1 cellular context compared by ENCODE assay signal in genomic region chr19:11155373-11156120, GRCh38.
A peak's percentile ranks its signal among the peaks of the same experiment; 100 is the strongest.
TF ChIP-seq lines count a peak whose summit lies in the region.

Gene SPC24, minus strand, starts transcription at chr19:11155782. Its CDS starts 6 bp downstream, at chr19:11155776.

TF ChIP-seq in K562, 482 proteins besides CTCF, POLR2A, EP300 and RAD21 (continued from another document and continues in another):
- no peak for TF ChIP-seq ESRRA (IDR thresholded peaks at IDR 0.05; ENCODE audit: borderline replicate concordance, low read depth)
- TF ChIP-seq SAP30 (IDR thresholded peaks at IDR 0.05; ENCODE audit: borderline replicate concordance, insufficient read depth, low read depth, low read length, poor library complexity, severe bottlenecking) = peak; percentile 86
- TF ChIP-seq ZNF444 (CRISPR knock-in tag; IDR thresholded peaks at IDR 0.05) = no peak
- peak; percentile 96 to 97 for TF ChIP-seq FOXK2 (conservative IDR thresholded peaks at IDR 0.05 in 1 of 2, IDR thresholded peaks at IDR 0.05 in 1 of 2; ENCODE audit: low read depth in 2 of 2)
- no peak for TF ChIP-seq ZBTB8A (IDR thresholded peaks at IDR 0.05; ENCODE audit: partially characterized antibody)
- peak; percentile 89 for TF ChIP-seq TAF7 (tag; IDR thresholded peaks at IDR 0.05)
- TF ChIP-seq ZNF146 (CRISPR knock-in tag; IDR thresholded peaks at IDR 0.05; ENCODE audit: unreplicated experiment) = no peak
- TF ChIP-seq RBM15 (IDR thresholded peaks at IDR 0.05; ENCODE audit: insufficient read depth, low read length) = no peak
- peak; percentile 20; the same call in 1 of the 2 replicates for TF ChIP-seq ZNF239 (CRISPR knock-in tag; IDR thresholded peaks at IDR 0.05)
- no peak for TF ChIP-seq BMI1 (IDR thresholded peaks at IDR 0.05; ENCODE audit: low read length)
- no peak for TF ChIP-seq PURB (CRISPR knock-in tag; IDR thresholded peaks at IDR 0.05; ENCODE audit: low read depth)
- TF ChIP-seq TEAD4 (IDR thresholded peaks at IDR 0.05; ENCODE audit: low read length) = no peak
- TF ChIP-seq TEAD4 (CRISPR knock-in tag; IDR thresholded peaks at IDR 0.05; ENCODE audit: borderline replicate concordance) = peak; percentile 44; the same call in 1 of the 2 replicates
- no peak; a peak in 1 of 4 replicates for TF ChIP-seq TBL1XR1 (IDR thresholded peaks at IDR 0.05; ENCODE audit: low read length in 2 of 2)
- no peak for TF ChIP-seq PRMT5 (CRISPR knock-in tag; IDR thresholded peaks at IDR 0.05)
- TF ChIP-seq ZNF644 (tag; IDR thresholded peaks at IDR 0.05; ENCODE audit: low read depth) = no peak
- TF ChIP-seq ERF (CRISPR knock-in tag; IDR thresholded peaks at IDR 0.05) = 0 out of 2 replicates have a peak, but pooled peaks have one; percentile 80
- no peak for TF ChIP-seq ARID1B (IDR thresholded peaks at IDR 0.05)
- TF ChIP-seq, protein P1, sequence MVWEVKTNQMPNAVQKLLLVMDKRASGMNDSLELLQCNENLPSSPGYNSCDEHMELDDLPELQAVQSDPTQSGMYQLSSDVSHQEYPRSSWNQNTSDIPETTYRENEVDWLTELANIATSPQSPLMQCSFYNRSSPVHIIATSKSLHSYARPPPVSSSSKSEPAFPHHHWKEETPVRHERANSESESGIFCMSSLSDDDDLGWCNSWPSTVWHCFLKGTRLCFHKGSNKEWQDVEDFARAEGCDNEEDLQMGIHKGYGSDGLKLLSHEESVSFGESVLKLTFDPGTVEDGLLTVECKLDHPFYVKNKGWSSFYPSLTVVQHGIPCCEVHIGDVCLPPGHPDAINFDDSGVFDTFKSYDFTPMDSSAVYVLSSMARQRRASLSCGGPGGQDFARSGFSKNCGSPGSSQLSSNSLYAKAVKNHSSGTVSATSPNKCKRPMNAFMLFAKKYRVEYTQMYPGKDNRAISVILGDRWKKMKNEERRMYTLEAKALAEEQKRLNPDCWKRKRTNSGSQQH (CRISPR knock-in tag; IDR thresholded peaks at IDR 0.05) = 0 out of 2 replicates have a peak, but pooled peaks have one; percentile 78
- TF ChIP-seq CC2D1A (IDR thresholded peaks at IDR 0.05) = no peak
- no peak for TF ChIP-seq ZNF217 (CRISPR knock-in tag; IDR thresholded peaks at IDR 0.05)
- peak in 1 of 2 experiments; percentile 29 for TF ChIP-seq AFF1 (IDR thresholded peaks at IDR 0.05; ENCODE audit: low read depth in 1 of 2, partially characterized antibody in 2 of 2)
- TF ChIP-seq HNRNPK (IDR thresholded peaks at IDR 0.05; ENCODE audit: low read depth, low read length, poor library complexity, severe bottlenecking) = no peak
- TF ChIP-seq CGGBP1 (CRISPR knock-in tag; IDR thresholded peaks at IDR 0.05) = 0 out of 2 replicates have a peak, but pooled peaks have one; percentile 50
- TF ChIP-seq RNF2 (IDR thresholded peaks at IDR 0.05) = 0 out of 2 replicates have a peak, but pooled peaks have one; percentile 55
- TF ChIP-seq ZNF121 (CRISPR knock-in tag; conservative IDR thresholded peaks at IDR 0.05) = no peak
- TF ChIP-seq RFX5 (IDR thresholded peaks at IDR 0.05; ENCODE audit: low read depth, low read length) = no peak
- no peak for TF ChIP-seq MITF (IDR thresholded peaks at IDR 0.05)
- peak; percentile 16 to 96; a peak in 2 of 4 replicates for TF ChIP-seq NONO (IDR thresholded peaks at IDR 0.05; ENCODE audit: low read depth in 2 of 2, low read length in 1 of 2)
- no peak for TF ChIP-seq ZNF282 (CRISPR knock-in tag; IDR thresholded peaks at IDR 0.05)
- TF ChIP-seq HSF4 (CRISPR knock-in tag; IDR thresholded peaks at IDR 0.05; ENCODE audit: borderline replicate concordance) = no peak
- TF ChIP-seq, protein P2, sequence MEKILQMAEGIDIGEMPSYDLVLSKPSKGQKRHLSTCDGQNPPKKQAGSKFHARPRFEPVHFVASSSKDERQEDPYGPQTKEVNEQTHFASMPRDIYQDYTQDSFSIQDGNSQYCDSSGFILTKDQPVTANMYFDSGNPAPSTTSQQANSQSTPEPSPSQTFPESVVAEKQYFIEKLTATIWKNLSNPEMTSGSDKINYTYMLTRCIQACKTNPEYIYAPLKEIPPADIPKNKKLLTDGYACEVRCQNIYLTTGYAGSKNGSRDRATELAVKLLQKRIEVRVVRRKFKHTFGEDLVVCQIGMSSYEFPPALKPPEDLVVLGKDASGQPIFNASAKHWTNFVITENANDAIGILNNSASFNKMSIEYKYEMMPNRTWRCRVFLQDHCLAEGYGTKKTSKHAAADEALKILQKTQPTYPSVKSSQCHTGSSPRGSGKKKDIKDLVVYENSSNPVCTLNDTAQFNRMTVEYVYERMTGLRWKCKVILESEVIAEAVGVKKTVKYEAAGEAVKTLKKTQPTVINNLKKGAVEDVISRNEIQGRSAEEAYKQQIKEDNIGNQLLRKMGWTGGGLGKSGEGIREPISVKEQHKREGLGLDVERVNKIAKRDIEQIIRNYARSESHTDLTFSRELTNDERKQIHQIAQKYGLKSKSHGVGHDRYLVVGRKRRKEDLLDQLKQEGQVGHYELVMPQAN (IDR thresholded peaks at IDR 0.05; ENCODE audit: borderline replicate concordance) = peak; percentile 83; the same call in 1 of the 2 replicates
- TF ChIP-seq, protein P3, sequence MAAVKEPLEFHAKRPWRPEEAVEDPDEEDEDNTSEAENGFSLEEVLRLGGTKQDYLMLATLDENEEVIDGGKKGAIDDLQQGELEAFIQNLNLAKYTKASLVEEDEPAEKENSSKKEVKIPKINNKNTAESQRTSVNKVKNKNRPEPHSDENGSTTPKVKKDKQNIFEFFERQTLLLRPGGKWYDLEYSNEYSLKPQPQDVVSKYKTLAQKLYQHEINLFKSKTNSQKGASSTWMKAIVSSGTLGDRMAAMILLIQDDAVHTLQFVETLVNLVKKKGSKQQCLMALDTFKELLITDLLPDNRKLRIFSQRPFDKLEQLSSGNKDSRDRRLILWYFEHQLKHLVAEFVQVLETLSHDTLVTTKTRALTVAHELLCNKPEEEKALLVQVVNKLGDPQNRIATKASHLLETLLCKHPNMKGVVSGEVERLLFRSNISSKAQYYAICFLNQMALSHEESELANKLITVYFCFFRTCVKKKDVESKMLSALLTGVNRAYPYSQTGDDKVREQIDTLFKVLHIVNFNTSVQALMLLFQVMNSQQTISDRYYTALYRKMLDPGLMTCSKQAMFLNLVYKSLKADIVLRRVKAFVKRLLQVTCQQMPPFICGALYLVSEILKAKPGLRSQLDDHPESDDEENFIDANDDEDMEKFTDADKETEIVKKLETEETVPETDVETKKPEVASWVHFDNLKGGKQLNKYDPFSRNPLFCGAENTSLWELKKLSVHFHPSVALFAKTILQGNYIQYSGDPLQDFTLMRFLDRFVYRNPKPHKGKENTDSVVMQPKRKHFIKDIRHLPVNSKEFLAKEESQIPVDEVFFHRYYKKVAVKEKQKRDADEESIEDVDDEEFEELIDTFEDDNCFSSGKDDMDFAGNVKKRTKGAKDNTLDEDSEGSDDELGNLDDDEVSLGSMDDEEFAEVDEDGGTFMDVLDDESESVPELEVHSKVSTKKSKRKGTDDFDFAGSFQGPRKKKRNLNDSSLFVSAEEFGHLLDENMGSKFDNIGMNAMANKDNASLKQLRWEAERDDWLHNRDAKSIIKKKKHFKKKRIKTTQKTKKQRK (IDR thresholded peaks at IDR 0.05; ENCODE audit: borderline replicate concordance, low read depth, low read length) = peak; percentile 86
- TF ChIP-seq ZBTB34 (CRISPR knock-in tag; IDR thresholded peaks at IDR 0.05) = no peak
- TF ChIP-seq JUNB (CRISPR knock-in tag; conservative IDR thresholded peaks at IDR 0.05) = no peak; the same call in 1 of the 2 replicates
- no peak for TF ChIP-seq ZBED1 (IDR thresholded peaks at IDR 0.05)
- TF ChIP-seq, protein P4, sequence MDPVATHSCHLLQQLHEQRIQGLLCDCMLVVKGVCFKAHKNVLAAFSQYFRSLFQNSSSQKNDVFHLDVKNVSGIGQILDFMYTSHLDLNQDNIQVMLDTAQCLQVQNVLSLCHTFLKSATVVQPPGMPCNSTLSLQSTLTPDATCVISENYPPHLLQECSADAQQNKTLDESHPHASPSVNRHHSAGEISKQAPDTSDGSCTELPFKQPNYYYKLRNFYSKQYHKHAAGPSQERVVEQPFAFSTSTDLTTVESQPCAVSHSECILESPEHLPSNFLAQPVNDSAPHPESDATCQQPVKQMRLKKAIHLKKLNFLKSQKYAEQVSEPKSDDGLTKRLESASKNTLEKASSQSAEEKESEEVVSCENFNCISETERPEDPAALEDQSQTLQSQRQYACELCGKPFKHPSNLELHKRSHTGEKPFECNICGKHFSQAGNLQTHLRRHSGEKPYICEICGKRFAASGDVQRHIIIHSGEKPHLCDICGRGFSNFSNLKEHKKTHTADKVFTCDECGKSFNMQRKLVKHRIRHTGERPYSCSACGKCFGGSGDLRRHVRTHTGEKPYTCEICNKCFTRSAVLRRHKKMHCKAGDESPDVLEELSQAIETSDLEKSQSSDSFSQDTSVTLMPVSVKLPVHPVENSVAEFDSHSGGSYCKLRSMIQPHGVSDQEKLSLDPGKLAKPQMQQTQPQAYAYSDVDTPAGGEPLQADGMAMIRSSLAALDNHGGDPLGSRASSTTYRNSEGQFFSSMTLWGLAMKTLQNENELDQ (CRISPR knock-in tag; IDR thresholded peaks at IDR 0.05; ENCODE audit: borderline replicate concordance) = no peak
- peak; percentile 49 to 75; a peak in 2 of 4 replicates for TF ChIP-seq MLLT1 (IDR thresholded peaks at IDR 0.05)
- TF ChIP-seq ZC3H8 (IDR thresholded peaks at IDR 0.05) = no peak
- TF ChIP-seq NELFE (IDR thresholded peaks at IDR 0.05; ENCODE audit: insufficient read depth, insufficient read length) = no peak
- TF ChIP-seq SRF (CRISPR knock-in tag; IDR thresholded peaks at IDR 0.05) = peak in 1 of 2 experiments; percentile 14; a peak in 1 of 4 replicates
- peak; percentile 90 for TF ChIP-seq SIN3B (IDR thresholded peaks at IDR 0.05; ENCODE audit: low read depth)
- no peak for TF ChIP-seq BDP1 (IDR thresholded peaks at IDR 0.05; ENCODE audit: insufficient read depth, insufficient read length)
- TF ChIP-seq ZKSCAN1 (IDR thresholded peaks at IDR 0.05; ENCODE audit: low read depth, low read length) = no peak
- TF ChIP-seq MCM7 (IDR thresholded peaks at IDR 0.05) = no peak
